Comparison of ENCODE assay signal across 8 cellular contexts in genomic region chr7:37352974-37353948, GRCh38.
DNase-seq lines count a peak whose midpoint lies in the region; ATAC-seq and TF ChIP-seq lines count a peak whose summit lies in the region.

No MANE protein-coding gene starts in this region.

- 92% methylated on average over 32 of the region's 32 CpGs for WGBS in mesenchymal stem cell
- 87% methylated on average over 32 of the region's 32 CpGs for WGBS in suprapubic skin

- no peaks in the 10 kb centered on the region for H3F3A ChIP-seq in PC-3 (ENCODE audit: low read length, unreplicated experiment)

- no peak overlapping the region for H2BK12ac ChIP-seq in mesenchymal stem cell (ENCODE audit: low read length in 2 of 2)

- no peaks in the 10 kb centered on the region for H3K9me3 ChIP-seq in BLaER1
- H3K9me3 ChIP-seq in PC-3 (ENCODE audit: low read length), result no peaks in the 10 kb centered on the region
- no peaks in the 10 kb centered on the region for H3K9me3 ChIP-seq in mesenchymal stem cell (ENCODE audit: control insufficient read depth, low read length)
- H3K9me3 ChIP-seq in suprapubic skin, result no peaks in the 10 kb centered on the region

- no peaks in the 10 kb centered on the region for H3K27me3 ChIP-seq in BLaER1
- H3K27me3 ChIP-seq in PC-3 (ENCODE audit: low read length), result no peaks in the 10 kb centered on the region
- no peaks in the 10 kb centered on the region for H3K27me3 ChIP-seq in mesenchymal stem cell (ENCODE audit: control insufficient read depth in 1 of 2, insufficient read depth in 1 of 2, low read length in 2 of 2)
- no peaks in the 10 kb centered on the region for H3K27me3 ChIP-seq in suprapubic skin

- no peak overlapping the region for H2BK15ac ChIP-seq in mesenchymal stem cell (ENCODE audit: low read depth, poor library complexity, severe bottlenecking)

- H3K4me3 ChIP-seq in BLaER1 (peak overlapping the region; percentile 53), PC-3 (ENCODE audit: low read length) (no peak overlapping the region), mesenchymal stem cell (ENCODE audit: insufficient read depth in 1 of 2, low read depth in 1 of 2, low read length in 2 of 2) (no peak overlapping the region), suprapubic skin (peak overlapping the region; percentile 25)

- H3K14ac ChIP-seq in mesenchymal stem cell (ENCODE audit: low read length in 2 of 2), result no peak overlapping the region

- ATAC-seq in GM18870 (IDR thresholded peaks at IDR 0.05; ENCODE audit: unreplicated experiment) (peak; percentile 55), HG03066 (IDR thresholded peaks at IDR 0.05; ENCODE audit: low read depth, unreplicated experiment) (peak; percentile 82), PC-3 (no peak)

- H3K4me1 ChIP-seq in BLaER1, result peaks cover 53% of the 10 kb centered on the region
- H3K4me1 ChIP-seq in PC-3 (ENCODE audit: insufficient read depth, low read length), result no peaks in the 10 kb centered on the region
- H3K4me1 ChIP-seq in mesenchymal stem cell (ENCODE audit: control insufficient read depth, insufficient read depth, low read depth, low read length), result no peaks in the 10 kb centered on the region
- H3K4me1 ChIP-seq in suprapubic skin, result peaks cover 25% of the 10 kb centered on the region

- H3K27ac ChIP-seq in BLaER1, result no peak overlapping the region
- no peak overlapping the region for H3K27ac ChIP-seq in PC-3 (ENCODE audit: low read length)
- no peak overlapping the region for H3K27ac ChIP-seq in mesenchymal stem cell (ENCODE audit: low read length, poor library complexity, severe bottlenecking)
- peak overlapping the region; percentile 78 for H3K27ac ChIP-seq in suprapubic skin

- POLR2A ChIA-PET in PC-3 (lab: Charles Lee; ENCODE audit: unreplicated experiment), result no interaction called here

- H4K20me1 ChIP-seq in BLaER1, result no peaks in the 10 kb centered on the region
- no peaks in the 10 kb centered on the region for H4K20me1 ChIP-seq in PC-3 (ENCODE audit: low read length)

- no peak overlapping the region for H3K23ac ChIP-seq in mesenchymal stem cell (ENCODE audit: low read length in 2 of 2)

- no peak overlapping the region for H2BK120ac ChIP-seq in mesenchymal stem cell (ENCODE audit: low read depth, low read length)

- no peaks in the 10 kb centered on the region for H3K9me2 ChIP-seq in PC-3 (replicated peaks; ENCODE audit: low read length)

- H3K79me1 ChIP-seq in mesenchymal stem cell (replicated peaks; ENCODE audit: low read length, poor library complexity, severe bottlenecking), result no peaks in the 10 kb centered on the region

- no peak overlapping the region for H3K18ac ChIP-seq in mesenchymal stem cell (ENCODE audit: low read depth in 1 of 2, low read length in 2 of 2)

- TF ChIP-seq CTCF in PC-3 (conservative IDR thresholded peaks at IDR 0.05; ENCODE audit: low read depth, low read length) (peak; percentile 49), suprapubic skin (IDR thresholded peaks at IDR 0.05) (peak in 1 of 2 donors; percentile 18)

- no peaks in the 10 kb centered on the region for H3K79me2 ChIP-seq in PC-3 (ENCODE audit: low read length)

- H3K4me2 ChIP-seq in BLaER1, result peak overlapping the region; percentile 82
- no peak overlapping the region for H3K4me2 ChIP-seq in PC-3 (ENCODE audit: low read length)
- no peak overlapping the region for H3K4me2 ChIP-seq in mesenchymal stem cell (ENCODE audit: low read length, poor library complexity, severe bottlenecking)

- H3K4ac ChIP-seq in mesenchymal stem cell (ENCODE audit: low read depth in 1 of 2, low read length in 2 of 2), result no peak overlapping the region

- H2BK5ac ChIP-seq in mesenchymal stem cell (ENCODE audit: low read depth, low read length, poor library complexity, severe bottlenecking), result no peak overlapping the region

- H4K8ac ChIP-seq in mesenchymal stem cell (ENCODE audit: low read length), result no peak overlapping the region

- DNase-seq in PC-3 (peak; percentile 8), mesenchymal stem cell (no peak), suprapubic skin (ENCODE audit: low spot score in 2 of 2) (no peak), cerebellar nuclear complex (lab: John Stamatoyannopoulos, UW) (no peak)
- peak; percentile 45 for DNase-seq in activated gamma-delta T cell treated with anti-CD3 and anti-CD28 coated beads, Interleukin-2, amount 50 U/mL, for 16 hours (ENCODE audit: low read depth)

- no peak overlapping the region for H2AK5ac ChIP-seq in mesenchymal stem cell (ENCODE audit: low read length, severe bottlenecking)

- no peak overlapping the region for H2AFZ ChIP-seq in PC-3 (ENCODE audit: low read length)
- peak overlapping the region; percentile 14 for H2AFZ ChIP-seq in mesenchymal stem cell (ENCODE audit: low read depth, low read length)

- H4K91ac ChIP-seq in mesenchymal stem cell (ENCODE audit: low read length), result no peak overlapping the region

- TF ChIP-seq EP300 in suprapubic skin (IDR thresholded peaks at IDR 0.05), result no peak

- no peak overlapping the region; the same call in 1 of the 2 replicates for H3K9ac ChIP-seq in BLaER1
- H3K9ac ChIP-seq in PC-3 (ENCODE audit: low read length), result no peak overlapping the region
- no peak overlapping the region for H3K9ac ChIP-seq in mesenchymal stem cell (ENCODE audit: low read length)

- intact Hi-C loops in PC-3 (cut with micrococcal nuclease), result no loop called here

- H3K36me3 ChIP-seq in BLaER1, result no peaks in the 10 kb centered on the region
- no peaks in the 10 kb centered on the region; the same call in 1 of the 2 replicates for H3K36me3 ChIP-seq in PC-3 (ENCODE audit: low read depth, low read length)
- H3K36me3 ChIP-seq in mesenchymal stem cell (ENCODE audit: control insufficient read depth in 1 of 2, insufficient read depth in 2 of 2, low read depth in 1 of 2, low read length in 2 of 2), result no peaks in the 10 kb centered on the region
- H3K36me3 ChIP-seq in suprapubic skin, result no peaks in the 10 kb centered on the region

- TF ChIP-seq POLR2A in suprapubic skin (IDR thresholded peaks at IDR 0.05), result no peak

- CTCF ChIA-PET in PC-3 (lab: Charles Lee), result no interaction called here

- no TSS peak for BruUV-seq in PC-3 (replicated peaks; lab: Mats Ljungman, UMichigan)

Comparison
In these comparisons a context has a peak if more than half of its experiments do, and no peak if none do; other contexts are left out.
1. H3K4me3 ChIP-seq: peak in BLaER1 (single experiment) and suprapubic skin (single experiment); none in PC-3 (single experiment) and mesenchymal stem cell (0 of 2).
2. DNase-seq: peak in PC-3 (single experiment) and activated gamma-delta T cell treated with anti-CD3 and anti-CD28 coated beads, Interleukin-2, amount 50 U/mL, for 16 hours (single experiment); none in mesenchymal stem cell (single experiment), suprapubic skin (0 of 2) and cerebellar nuclear complex (0 of 2).